In genomic region chr10:91756286-91756685, GRCh38 we compare ENCODE assay signal across 1 cellular context.
TF ChIP-seq lines count a peak whose summit lies in the region.

No MANE protein-coding gene starts in this region.

TF ChIP-seq in IMR-90, 13 proteins besides CTCF, POLR2A, EP300 and RAD21:
- no peak for TF ChIP-seq ELK1 (IDR thresholded peaks at IDR 0.05; ENCODE audit: borderline replicate concordance, low read depth, low read length)
- TF ChIP-seq MXI1 (IDR thresholded peaks at IDR 0.05; ENCODE audit: borderline replicate concordance, low read depth, low read length) = no peak
- peak; percentile 49 for TF ChIP-seq CEBPB (IDR thresholded peaks at IDR 0.05; ENCODE audit: low read depth, low read length)
- peak; percentile 79 for TF ChIP-seq FOS (IDR thresholded peaks at IDR 0.05; ENCODE audit: low read depth, low read length)
- no peak for TF ChIP-seq MAZ (IDR thresholded peaks at IDR 0.05; ENCODE audit: borderline replicate concordance, low read depth, low read length)
- TF ChIP-seq CHD1 (IDR thresholded peaks at IDR 0.05; ENCODE audit: low read depth, low read length) = no peak
- no peak for TF ChIP-seq RCOR1 (IDR thresholded peaks at IDR 0.05; ENCODE audit: insufficient replicate concordance, low read length)
- TF ChIP-seq NFE2L2 (IDR thresholded peaks at IDR 0.05; ENCODE audit: low read depth, low read length) = peak; percentile 65
- 0 out of 2 replicates have a peak, but pooled peaks have one; percentile 5 for TF ChIP-seq MAFK (IDR thresholded peaks at IDR 0.05; ENCODE audit: low read depth, low read length)
- no peak for TF ChIP-seq RFX5 (IDR thresholded peaks at IDR 0.05; ENCODE audit: low read depth, low read length)
- TF ChIP-seq USF2 (IDR thresholded peaks at IDR 0.05; ENCODE audit: low read depth, low read length) = 0 out of 2 replicates have a peak, but pooled peaks have one; percentile 12
- no peak for TF ChIP-seq BHLHE40 (IDR thresholded peaks at IDR 0.05; ENCODE audit: low read depth, low read length)
- no peak for TF ChIP-seq SMC3 (IDR thresholded peaks at IDR 0.05; ENCODE audit: low read depth, low read length)
TF ChIP-seq in IMR-90: peak in this region for 5.
